2 cellular contexts compared by ENCODE assay signal in genomic region chr5:73381587-73382411, GRCh38.
TF ChIP-seq lines count a peak whose summit lies in the region.

No MANE protein-coding gene starts in this region.

TF ChIP-seq in SK-N-SH, 30 proteins besides CTCF, POLR2A, EP300 and RAD21 (continued from another document):
- TF ChIP-seq MAX (IDR thresholded peaks at IDR 0.05; ENCODE audit: low read depth): no peak
- TF ChIP-seq NFIC (IDR thresholded peaks at IDR 0.05; ENCODE audit: borderline replicate concordance): no peak
- no peak for TF ChIP-seq JUND (IDR thresholded peaks at IDR 0.05)
- no peak for TF ChIP-seq FOSL2 (IDR thresholded peaks at IDR 0.05; ENCODE audit: borderline replicate concordance, low read depth)

TF ChIP-seq in SK-N-SH treated with all-trans-retinoic acid at 6 μM for 48 hours, 23 proteins besides CTCF, POLR2A, EP300 and RAD21 (continued from another document):
- TF ChIP-seq TSHZ2 (CRISPR knock-in tag; IDR thresholded peaks at IDR 0.05): no peak
- no peak for TF ChIP-seq GLIS3 (CRISPR knock-in tag; IDR thresholded peaks at IDR 0.05)
- TF ChIP-seq TCF4 (CRISPR knock-in tag; IDR thresholded peaks at IDR 0.05; ENCODE audit: borderline replicate concordance): no peak
- TF ChIP-seq RARB (CRISPR knock-in tag; IDR thresholded peaks at IDR 0.05): no peak
- TF ChIP-seq CSDC2 (CRISPR knock-in tag; IDR thresholded peaks at IDR 0.05): no peak
- no peak for TF ChIP-seq PPARA (CRISPR knock-in tag; IDR thresholded peaks at IDR 0.05; ENCODE audit: borderline replicate concordance)
- TF ChIP-seq ZNF565 (CRISPR knock-in tag; conservative IDR thresholded peaks at IDR 0.05; ENCODE audit: low read depth): no peak
- no peak for TF ChIP-seq ESRRG (CRISPR knock-in tag; IDR thresholded peaks at IDR 0.05)
- no peak for TF ChIP-seq PATZ1 (CRISPR knock-in tag; IDR thresholded peaks at IDR 0.05; ENCODE audit: borderline replicate concordance)
- no peak for TF ChIP-seq ISL1 (CRISPR knock-in tag; IDR thresholded peaks at IDR 0.05)
- TF ChIP-seq ARNTL (CRISPR knock-in tag; IDR thresholded peaks at IDR 0.05; ENCODE audit: borderline replicate concordance, low read depth): no peak
